ENCODE assay signal across 1 cellular context in the genomic region with DNA sequence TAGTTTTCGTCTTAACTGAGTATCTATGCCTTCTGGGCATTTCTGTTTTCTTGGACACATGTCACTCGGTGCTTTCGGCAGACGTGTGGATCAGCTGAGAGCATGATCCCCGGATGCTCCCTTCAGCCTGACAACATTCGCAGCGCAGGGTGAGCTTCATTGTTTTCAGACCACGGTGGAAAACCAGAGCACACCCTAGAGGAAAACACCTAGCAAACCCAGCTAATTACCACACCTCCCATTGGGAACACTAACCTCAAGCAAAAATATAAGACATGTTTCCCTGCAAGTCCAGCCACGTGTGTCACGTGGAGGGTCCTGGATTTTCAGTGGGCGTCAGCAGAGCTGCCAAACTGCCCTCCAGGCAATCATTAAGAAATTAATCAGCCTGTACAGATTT.
TF ChIP-seq lines count a peak whose summit lies in the region.

No MANE protein-coding gene starts in this region.

TF ChIP-seq in Ishikawa, 13 proteins besides CTCF, POLR2A, EP300 and RAD21 (continued from another document):
- TF ChIP-seq, protein P1, sequence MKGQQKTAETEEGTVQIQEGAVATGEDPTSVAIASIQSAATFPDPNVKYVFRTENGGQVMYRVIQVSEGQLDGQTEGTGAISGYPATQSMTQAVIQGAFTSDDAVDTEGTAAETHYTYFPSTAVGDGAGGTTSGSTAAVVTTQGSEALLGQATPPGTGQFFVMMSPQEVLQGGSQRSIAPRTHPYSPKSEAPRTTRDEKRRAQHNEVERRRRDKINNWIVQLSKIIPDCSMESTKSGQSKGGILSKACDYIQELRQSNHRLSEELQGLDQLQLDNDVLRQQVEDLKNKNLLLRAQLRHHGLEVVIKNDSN (IDR thresholded peaks at IDR 0.05), result peak; percentile 84
- TF ChIP-seq, protein P2, sequence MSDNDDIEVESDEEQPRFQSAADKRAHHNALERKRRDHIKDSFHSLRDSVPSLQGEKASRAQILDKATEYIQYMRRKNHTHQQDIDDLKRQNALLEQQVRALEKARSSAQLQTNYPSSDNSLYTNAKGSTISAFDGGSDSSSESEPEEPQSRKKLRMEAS (IDR thresholded peaks at IDR 0.05), result peak; percentile 50; the same call in 1 of the 2 replicates
- TF ChIP-seq TEAD4 (IDR thresholded peaks at IDR 0.05), result no peak
- TF ChIP-seq CREB1 (IDR thresholded peaks at IDR 0.05; ENCODE audit: low read depth), result no peak
- TF ChIP-seq CEBPB (IDR thresholded peaks at IDR 0.05), result no peak
- TF ChIP-seq TAF1 (IDR thresholded peaks at IDR 0.05; ENCODE audit: low read depth), result no peak
- no peak for TF ChIP-seq EGR1 (IDR thresholded peaks at IDR 0.05)
- no peak for TF ChIP-seq REST (IDR thresholded peaks at IDR 0.05; ENCODE audit: low read depth)
- TF ChIP-seq NFIC (IDR thresholded peaks at IDR 0.05), result no peak
- no peak for TF ChIP-seq ZBTB7A (IDR thresholded peaks at IDR 0.05; ENCODE audit: low read depth)
- no peak for TF ChIP-seq YY1 (IDR thresholded peaks at IDR 0.05; ENCODE audit: low read depth)
